Comparison of ENCODE assay signal across 10 cellular contexts in the genomic region with DNA sequence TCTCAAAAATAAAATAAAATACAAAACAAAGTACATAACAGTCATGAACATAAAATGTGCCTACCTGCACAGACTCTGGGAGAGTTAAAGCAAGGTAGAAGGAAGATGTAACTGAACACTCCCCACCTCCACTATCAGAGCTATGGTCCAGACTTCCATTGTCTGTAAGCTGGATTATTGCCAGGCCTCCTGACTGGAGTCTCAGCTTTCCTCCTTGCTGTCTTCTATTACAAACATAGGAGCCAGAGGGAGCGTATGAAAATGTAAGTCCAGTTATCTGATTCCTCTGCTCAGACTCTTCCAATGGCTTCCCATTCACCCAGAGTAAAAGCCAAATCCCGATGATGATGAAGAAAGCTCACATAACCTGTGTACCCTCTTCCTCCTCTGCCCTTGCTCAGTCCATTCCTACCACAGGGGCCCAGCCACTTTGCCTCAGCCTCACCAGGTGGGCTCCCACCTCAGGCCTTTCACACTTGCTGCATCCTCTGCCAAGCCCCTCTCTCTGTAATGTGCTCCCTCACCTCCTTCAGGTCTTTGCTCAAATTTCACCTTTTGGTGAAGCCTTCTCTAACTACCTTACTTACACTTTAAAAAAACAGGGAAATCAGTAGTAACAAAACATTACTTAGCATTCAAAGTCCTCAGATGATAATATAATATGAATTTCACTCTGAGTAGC.
"Had no signal": no experiment of that assay in that cellular context is flagged by ENCODE, and none has a peak within 500 bp of the region (broad histone marks: within the 10 kb centered on the region; RNA-seq: fewer than 3 reads in every experiment).

No MANE protein-coding gene starts in this region.

- DNase-seq: activated CD4-positive, alpha-beta T cell treated with anti-CD3 and anti-CD28 coated beads for 48 hours; activated CD8-positive, alpha-beta memory T cell treated with anti-CD3 and anti-CD28 coated beads for 24 hours; activated naive CD4-positive, alpha-beta T cell treated with anti-CD3 and anti-CD28 coated beads, Interleukin-2, amount 10 ng/mL, durations not matched to agents 7 days and 5 days; foreskin fibroblast; immature natural killer cell; natural killer cell; spleen; stimulated activated CD4-positive, alpha-beta T cell treated with anti-CD3 and anti-CD28 coated beads, Interleukin-1b, Interleukin-23, amount 100 ng/mL, for 48 hours; trophoblast cell had no signal

- H3K4me3 ChIP-seq: prostate gland, spleen had no signal
